In genomic region chr2:68031546-68032160, GRCh38 we compare ENCODE assay signal across 8 cellular contexts. TPM values are rescaled to one million over a fixed set of nuclear protein-coding genes. Genes with fewer than 3 reads are reported as not detected.
DNase-seq lines count a peak whose midpoint lies in the region; ATAC-seq, FAIRE-seq and TF ChIP-seq lines count a peak whose summit lies in the region.

No MANE protein-coding gene starts in this region.

- ATAC-seq in GM18868 (IDR thresholded peaks at IDR 0.05; ENCODE audit: unreplicated experiment), result peak; percentile 94
- peak; percentile 81 for ATAC-seq in HG03442 (IDR thresholded peaks at IDR 0.05; ENCODE audit: unreplicated experiment)
- peak; percentile 83 for ATAC-seq in HepG2
- no peak for ATAC-seq in HG02571 (IDR thresholded peaks at IDR 0.05; ENCODE audit: unreplicated experiment)

- H3K27me3 Mint-ChIP-seq in CD14-positive monocyte (ENCODE audit: low read depth in 3 of 3), result peaks cover 2 to 5% (median 4%) of the 10 kb centered on the region in 3 donors

- intact Hi-C loops in CD14-positive monocyte (cut with micrococcal nuclease), result no loop called here
- intact Hi-C loops in HepG2 (cut with micrococcal nuclease; ENCODE audit: unreplicated experiment), result loop anchor here (1.0 to 10.0 kb wide), 8 partner anchors 185 to 1602 kb away; no protein-coding TSS in a partner anchor

- H3K79me2 ChIP-seq in HepG2 (ENCODE audit: insufficient read depth, low read length), result no peaks in the 10 kb centered on the region

- no peak overlapping the region for H3K4me3 Mint-ChIP-seq in CD14-positive monocyte

- H3K4me2 ChIP-seq in HepG2 (ENCODE audit: low read depth, low read length), result 0 out of 2 replicates have a peak overlapping the region, but pooled peaks have one; percentile 20

- no peak overlapping the region for H3K9ac ChIP-seq in HepG2 (ENCODE audit: insufficient read depth, low read depth, low read length)

- no peak for TF ChIP-seq POLR2A in HepG2 (IDR thresholded peaks at IDR 0.05; ENCODE audit: insufficient read depth in 1 of 2, low read depth in 2 of 2, low read length in 2 of 2)

- H3K36me3 Mint-ChIP-seq in CD14-positive monocyte, result no peaks in the 10 kb centered on the region

- CTCF ChIA-PET in HepG2 (lab: Yijun Ruan, JAX; ENCODE audit: low intra/inter-chr PET ratio, low total read pairs), result interaction anchor here (1.2 kb wide), 1 partner anchor 299 kb away, joined by 3 read pairs; no protein-coding TSS in a partner anchor

- TF ChIP-seq EP300 in HepG2 (IDR thresholded peaks at IDR 0.05; ENCODE audit: low read depth in 2 of 2, low read length in 2 of 2) (no peak), HepG2 (CRISPR knock-in tag; IDR thresholded peaks at IDR 0.05; ENCODE audit: borderline replicate concordance) (no peak)

- no peak overlapping the region for H3K4me3 ChIP-seq in HepG2 (replicated peaks in 1 of 3; ENCODE audit: insufficient read depth in 1 of 3, low read depth in 2 of 3, low read length in 3 of 3)

- TF ChIP-seq RAD21 in HepG2 (CRISPR knock-in tag; IDR thresholded peaks at IDR 0.05), result peak; percentile 74

- WGBS in HepG2 (ENCODE audit: low lambda C conversion rate), result 8% methylated on average over 2 of the region's 2 CpGs

- no peak overlapping the region for H3K27ac Mint-ChIP-seq in CD14-positive monocyte

- no TSS peak for BruUV-seq in HepG2 (replicated peaks; lab: Mats Ljungman, UMichigan)

- H3K27me3 ChIP-seq in HepG2 (ENCODE audit: control insufficient read depth in 1 of 2, insufficient read depth in 2 of 2, low read length in 2 of 2), result no peaks in the 10 kb centered on the region

- H2AFZ ChIP-seq in HepG2 (ENCODE audit: low read length), result no peak overlapping the region

- DNase-seq in CD14-positive monocyte (ENCODE audit: low spot score), result no peak
- peak; percentile 64 for DNase-seq in NCI-H460 (ENCODE audit: extremely low read depth, low read depth)
- DNase-seq in brain pericyte (ENCODE audit: low read depth, low spot score), result peak; percentile 27
- peak; percentile 64 for DNase-seq in HepG2 (ENCODE audit: low spot score)
- no peak for DNase-seq in ureter (ENCODE audit: low spot score)

- TF ChIP-seq CTCF in CD14-positive monocyte (IDR thresholded peaks at IDR 0.05) (peak; percentile 64), HepG2 (CRISPR knock-in tag; IDR thresholded peaks at IDR 0.05) (peak; percentile 84)

- in situ Hi-C loops in HepG2 (cut with HindIII; ENCODE audit: extremely low pct_ligation_motif_present, low pct_unique_long_range_greater_than_20kb), result loop anchor here (25.0 kb wide), 1 partner anchor 1594 kb away; the partner anchor contains the start of gene MEIS1

- no peak overlapping the region for H3K27ac ChIP-seq in HepG2 (ENCODE audit: extremely low read length, insufficient read depth, low read length)

- peak; percentile 53 for FAIRE-seq in HepG2 (lab: Jason Lieb, UNC)

- H4K20me1 ChIP-seq in HepG2 (ENCODE audit: insufficient read depth, low read length), result no peaks in the 10 kb centered on the region

- H3K9me3 ChIP-seq in HepG2 (ENCODE audit: low read length), result no peaks in the 10 kb centered on the region

- no peaks in the 10 kb centered on the region for H3K9me3 Mint-ChIP-seq in CD14-positive monocyte

- H3K36me3 ChIP-seq in HepG2 (replicated peaks in 1 of 2; ENCODE audit: control insufficient read depth in 1 of 2, insufficient read depth in 2 of 2, low read length in 2 of 2), result no peaks in the 10 kb centered on the region

- H3K4me1 Mint-ChIP-seq in CD14-positive monocyte, result no peaks in the 10 kb centered on the region

- POLR2A ChIA-PET in HepG2 (lab: Yijun Ruan, JAX), result no interaction called here

- H3K4me1 ChIP-seq in HepG2 (ENCODE audit: insufficient read depth, low read length), result no peaks in the 10 kb centered on the region

TF ChIP-seq in HepG2, 621 proteins besides CTCF, POLR2A, EP300 and RAD21 (continues in another document):
- TF ChIP-seq CHD2 (IDR thresholded peaks at IDR 0.05; ENCODE audit: low read depth, low read length) (no peak), ZFYVE20 (CRISPR knock-in tag; IDR thresholded peaks at IDR 0.05; ENCODE audit: borderline replicate concordance, low read depth) (no peak), RBFOX2 (IDR thresholded peaks at IDR 0.05; ENCODE audit: low read depth, low read length) (no peak), NR0B2 (CRISPR knock-in tag; IDR thresholded peaks at IDR 0.05) (no peak), BATF2 (CRISPR knock-in tag; IDR thresholded peaks at IDR 0.05) (no peak), ZNF367 (CRISPR knock-in tag; IDR thresholded peaks at IDR 0.05; ENCODE audit: borderline replicate concordance) (no peak), ZBTB43 (CRISPR knock-in tag; conservative IDR thresholded peaks at IDR 0.05) (no peak)
- TF ChIP-seq, protein P1, sequence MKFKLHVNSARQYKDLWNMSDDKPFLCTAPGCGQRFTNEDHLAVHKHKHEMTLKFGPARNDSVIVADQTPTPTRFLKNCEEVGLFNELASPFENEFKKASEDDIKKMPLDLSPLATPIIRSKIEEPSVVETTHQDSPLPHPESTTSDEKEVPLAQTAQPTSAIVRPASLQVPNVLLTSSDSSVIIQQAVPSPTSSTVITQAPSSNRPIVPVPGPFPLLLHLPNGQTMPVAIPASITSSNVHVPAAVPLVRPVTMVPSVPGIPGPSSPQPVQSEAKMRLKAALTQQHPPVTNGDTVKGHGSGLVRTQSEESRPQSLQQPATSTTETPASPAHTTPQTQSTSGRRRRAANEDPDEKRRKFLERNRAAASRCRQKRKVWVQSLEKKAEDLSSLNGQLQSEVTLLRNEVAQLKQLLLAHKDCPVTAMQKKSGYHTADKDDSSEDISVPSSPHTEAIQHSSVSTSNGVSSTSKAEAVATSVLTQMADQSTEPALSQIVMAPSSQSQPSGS (CRISPR knock-in tag; IDR thresholded peaks at IDR 0.05), result 0 out of 2 replicates have a peak, but pooled peaks have one; percentile 16

RNA-seq across cellular contexts. Expression of gene C1D, which starts 31.2 kb away (rescaled TPM):
- polyA plus RNA-seq in CD14-positive monocyte (10 to 100 TPM; 49.7 to 58.4 TPM), HepG2 (2011; rRNA removed) (23.5 and 38.1 TPM in 2 replicates)
- 33.8 and 41.5 TPM in 2 replicates for total RNA-seq in NCI-H460 (2014; rRNA removed; shearing (Covaris generic))
- 25.4 and 40.9 TPM in 2 replicates for polyA plus RNA-seq in NCI-H460 (2014; cell fraction: nucleus; rRNA removed)
- total RNA-seq in HepG2 (2016; rRNA removed; fragmentation: Illumina TruSeq; extraction: Trizol) (42.5 and 43.5 TPM in 2 replicates), ureter (14.2 TPM)
- total RNA-seq in HepG2 (2016; cell fraction: cytosol; rRNA removed; fragmentation: Illumina TruSeq; extraction: Trizol; ENCODE audit: low read depth), result 9.7 and 11.2 TPM in 2 replicates
- total RNA-seq in HepG2 (2016; cell fraction: insoluble cytoplasmic fraction; rRNA removed; fragmentation: Illumina TruSeq; extraction: Trizol), result 45.8 and 50.9 TPM in 2 replicates
- total RNA-seq in HepG2 (2016; cell fraction: membrane; rRNA removed; fragmentation: Illumina TruSeq; extraction: Trizol), result 18.5 and 22.1 TPM in 2 replicates
- total RNA-seq in HepG2 (2016; cell fraction: nucleus; rRNA removed; fragmentation: Illumina TruSeq; extraction: Trizol), result 22.4 and 23.6 TPM in 2 replicates
- polyA plus RNA-seq in HepG2 (2011; cell fraction: cytosol; rRNA removed), result 17.1 and 29.4 TPM in 2 replicates
- polyA plus RNA-seq in HepG2 (2011; cell fraction: nucleus; rRNA removed), result 3.8 and 7.9 TPM in 2 replicates
- polyA plus RNA-seq in HepG2 (2012), result 30.5 and 48.9 TPM in 2 replicates
- 11.3 and 12.3 TPM in 2 replicates for polyA plus RNA-seq in HepG2 (2016; cell fraction: cytosol; fragmentation: Illumina TruSeq; extraction: Trizol; ENCODE audit: low read depth)
- polyA plus RNA-seq in HepG2 (2016; cell fraction: insoluble cytoplasmic fraction; fragmentation: Illumina TruSeq; extraction: Trizol; ENCODE audit: low read depth), result 52.8 and 67.5 TPM in 2 replicates
- polyA plus RNA-seq in HepG2 (2016; cell fraction: membrane; fragmentation: Illumina TruSeq; extraction: Trizol; ENCODE audit: low read depth), result 18.1 and 20.8 TPM in 2 replicates
- 45.7 and 46.7 TPM in 2 replicates for polyA plus RNA-seq in HepG2 (2016; cell fraction: nucleus; fragmentation: Illumina TruSeq; extraction: Trizol; ENCODE audit: insufficient read depth, low read depth)
- polyA minus RNA-seq in HepG2 (2011; rRNA and poly(A)+ RNA removed; ENCODE audit: low replicate concordance), result 1.5 and 2.8 TPM in 2 replicates
- 8.8 and 10.2 TPM in 2 replicates for polyA minus RNA-seq in HepG2 (2011; cell fraction: cytosol; rRNA and poly(A)+ RNA removed)
- polyA minus RNA-seq in HepG2 (2011; cell fraction: nucleus; rRNA and poly(A)+ RNA removed), result 10.2 and 11.4 TPM in 2 replicates

Comparison
In these comparisons a context has a peak if more than half of its experiments do, and no peak if none do; other contexts are left out.
1. DNase-seq: peak in NCI-H460 (single experiment), brain pericyte (single experiment) and HepG2 (single experiment); none in CD14-positive monocyte (single experiment) and ureter (single experiment).